ENCODE assay signal across 9 cellular contexts in the genomic region with DNA sequence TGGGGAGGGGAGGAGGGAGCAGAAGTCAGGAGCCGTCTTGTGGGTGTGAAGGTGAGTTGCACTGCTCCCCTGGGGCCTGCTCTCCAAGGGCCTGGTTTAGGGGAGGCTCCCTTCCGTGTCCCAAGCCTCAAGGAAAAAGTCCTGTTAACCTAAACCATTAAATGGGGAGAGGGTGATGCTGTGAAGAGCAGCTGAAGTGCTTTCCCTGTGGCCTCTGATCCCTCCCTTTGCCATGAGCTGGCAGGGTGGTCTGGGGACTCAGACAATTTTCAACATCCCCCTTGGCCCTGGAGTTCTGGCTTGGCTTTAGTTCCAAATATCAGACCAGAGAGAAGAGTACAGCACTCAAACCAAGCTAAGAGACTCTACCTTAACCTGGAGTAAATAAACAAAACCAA. TPM values are rescaled to one million over a fixed set of nuclear protein-coding genes. Genes with fewer than 3 reads are reported as not detected.
DNase-seq lines count a peak whose midpoint lies in the region; ATAC-seq and TF ChIP-seq lines count a peak whose summit lies in the region.
"Had no signal": no experiment of that assay in that cellular context is flagged by ENCODE, and none has a peak within 500 bp of the region (broad histone marks: within the 10 kb centered on the region; RNA-seq: fewer than 3 reads in every experiment).

No MANE protein-coding gene starts in this region.

- no peak for DNase-seq in activated T-cell treated with anti-CD3 and anti-CD28 coated beads, Interleukin-2, amount 50 U/mL, for 24 hours
- DNase-seq in activated T-cell treated with anti-CD3 and anti-CD28 coated beads, Interleukin-2, amount 50 U/mL, for 48 hours: no peak
- no peak for DNase-seq in activated CD8-positive, alpha-beta T cell treated with anti-CD3 and anti-CD28 coated beads for 36 hours
- DNase-seq in immature natural killer cell (no peak), hepatic stellate cell (ENCODE audit: low spot score) (no peak), NCI-H226 (no peak)
- DNase-seq: heart left ventricle had no signal

- POLR2A ChIA-PET in activated CD8-positive, alpha-beta T cell treated with anti-CD3 and anti-CD28 coated beads for 36 hours (lab: Charles Lee): no interaction called here

- no peak overlapping the region for H3K27ac Mint-ChIP-seq in activated T-cell treated with anti-CD3 and anti-CD28 coated beads, Interleukin-2, amount 50 U/mL, for 24 hours
- no peak overlapping the region for H3K27ac Mint-ChIP-seq in activated CD8-positive, alpha-beta T cell treated with anti-CD3 and anti-CD28 coated beads for 36 hours
- no peak overlapping the region for H3K27ac Mint-ChIP-seq in immature natural killer cell
- peak overlapping the region; percentile 61 for H3K27ac Mint-ChIP-seq in stimulated activated memory B cell treated with anti-CD40 and anti-IgM and Interleukin-4, amounts not matched to agents 10 μg/mL and 1 μg/mL and 100 μg/mL, for 72 hours

- peaks cover 53% of the 10 kb centered on the region for H3K27me3 Mint-ChIP-seq in activated T-cell treated with anti-CD3 and anti-CD28 coated beads, Interleukin-2, amount 50 U/mL, for 24 hours
- H3K27me3 Mint-ChIP-seq in activated CD8-positive, alpha-beta T cell treated with anti-CD3 and anti-CD28 coated beads for 36 hours: peaks cover 44% of the 10 kb centered on the region
- H3K27me3 Mint-ChIP-seq in immature natural killer cell (ENCODE audit: low read depth in 3 of 3): peaks cover 15 to 52% (median 27%) of the 10 kb centered on the region in 3 donors
- H3K27me3 Mint-ChIP-seq in stimulated activated memory B cell treated with anti-CD40 and anti-IgM and Interleukin-4, amounts not matched to agents 10 μg/mL and 1 μg/mL and 100 μg/mL, for 72 hours: peaks cover 56% of the 10 kb centered on the region

- peaks cover 29% of the 10 kb centered on the region for H3K4me1 Mint-ChIP-seq in activated T-cell treated with anti-CD3 and anti-CD28 coated beads, Interleukin-2, amount 50 U/mL, for 24 hours (ENCODE audit: low read depth)
- H3K4me1 Mint-ChIP-seq in activated CD8-positive, alpha-beta T cell treated with anti-CD3 and anti-CD28 coated beads for 36 hours (ENCODE audit: low read depth): peaks cover 20% of the 10 kb centered on the region
- H3K4me1 Mint-ChIP-seq in immature natural killer cell: peaks cover 7 to 12% of the 10 kb centered on the region in 2 donors
- H3K4me1 Mint-ChIP-seq in stimulated activated memory B cell treated with anti-CD40 and anti-IgM and Interleukin-4, amounts not matched to agents 10 μg/mL and 1 μg/mL and 100 μg/mL, for 72 hours: peaks cover 44% of the 10 kb centered on the region

- no peaks in the 10 kb centered on the region for H3K36me3 Mint-ChIP-seq in activated T-cell treated with anti-CD3 and anti-CD28 coated beads, Interleukin-2, amount 50 U/mL, for 24 hours (ENCODE audit: low read depth)
- H3K36me3 Mint-ChIP-seq in activated CD8-positive, alpha-beta T cell treated with anti-CD3 and anti-CD28 coated beads for 36 hours (ENCODE audit: low read depth): no peaks in the 10 kb centered on the region
- H3K36me3 Mint-ChIP-seq in immature natural killer cell: no peaks in the 10 kb centered on the region
- H3K36me3 Mint-ChIP-seq in stimulated activated memory B cell treated with anti-CD40 and anti-IgM and Interleukin-4, amounts not matched to agents 10 μg/mL and 1 μg/mL and 100 μg/mL, for 72 hours: no peaks in the 10 kb centered on the region

- TF ChIP-seq CTCF in activated CD8-positive, alpha-beta T cell treated with anti-CD3 and anti-CD28 coated beads for 36 hours (IDR thresholded peaks at IDR 0.05): no peak

- no peaks in the 10 kb centered on the region for H3K9me3 Mint-ChIP-seq in activated T-cell treated with anti-CD3 and anti-CD28 coated beads, Interleukin-2, amount 50 U/mL, for 24 hours
- H3K9me3 Mint-ChIP-seq in activated CD8-positive, alpha-beta T cell treated with anti-CD3 and anti-CD28 coated beads for 36 hours: no peaks in the 10 kb centered on the region
- H3K9me3 Mint-ChIP-seq in immature natural killer cell: peaks cover 0 to 2% (median 0%) of the 10 kb centered on the region in 6 donors
- H3K9me3 Mint-ChIP-seq in stimulated activated memory B cell treated with anti-CD40 and anti-IgM and Interleukin-4, amounts not matched to agents 10 μg/mL and 1 μg/mL and 100 μg/mL, for 72 hours: no peaks in the 10 kb centered on the region

- CTCF ChIA-PET in activated CD8-positive, alpha-beta T cell treated with anti-CD3 and anti-CD28 coated beads for 36 hours (lab: Charles Lee): interaction anchor here (0.7 to 2.1 kb wide), 2 partner anchors 28 to 194 kb away, joined by 3 to 13 read pairs; no protein-coding TSS in a partner anchor

- no peak for ATAC-seq in activated CD8-positive, alpha-beta T cell treated with anti-CD3 and anti-CD28 coated beads for 36 hours
- no peak for ATAC-seq in stimulated activated memory B cell treated with anti-CD40 and anti-IgM and Interleukin-4, amounts not matched to agents 10 μg/mL and 1 μg/mL and 100 μg/mL, for 72 hours
- ATAC-seq in GM18498 (IDR thresholded peaks at IDR 0.05; ENCODE audit: unreplicated experiment): no peak

- intact Hi-C loops in activated CD8-positive, alpha-beta T cell treated with anti-CD3 and anti-CD28 coated beads for 36 hours (cut with micrococcal nuclease): no loop called here

- peak overlapping the region; percentile 67 for H3K4me3 Mint-ChIP-seq in activated T-cell treated with anti-CD3 and anti-CD28 coated beads, Interleukin-2, amount 50 U/mL, for 24 hours
- peak overlapping the region; percentile 60 for H3K4me3 Mint-ChIP-seq in activated CD8-positive, alpha-beta T cell treated with anti-CD3 and anti-CD28 coated beads for 36 hours
- H3K4me3 Mint-ChIP-seq in immature natural killer cell: peak overlapping the region; percentile 28 to 77 (median 68)
- H3K4me3 Mint-ChIP-seq in stimulated activated memory B cell treated with anti-CD40 and anti-IgM and Interleukin-4, amounts not matched to agents 10 μg/mL and 1 μg/mL and 100 μg/mL, for 72 hours: peak overlapping the region; percentile 80

RNA-seq across cellular contexts. Expression of a gene that starts 0.7 kb away (rescaled TPM):
- 1 to 10 TPM; 5.1 to 5.5 TPM for total RNA-seq in activated CD8-positive, alpha-beta T cell treated with anti-CD3 and anti-CD28 coated beads for 36 hours
- 10 to 100 TPM in 2 of 3 donors, 1 to 10 TPM in 1; 7.0 to 15.7 (median 12.8) TPM for polyA plus RNA-seq in immature natural killer cell
